ENCODE assay signal across 8 cellular contexts in the genomic region with DNA sequence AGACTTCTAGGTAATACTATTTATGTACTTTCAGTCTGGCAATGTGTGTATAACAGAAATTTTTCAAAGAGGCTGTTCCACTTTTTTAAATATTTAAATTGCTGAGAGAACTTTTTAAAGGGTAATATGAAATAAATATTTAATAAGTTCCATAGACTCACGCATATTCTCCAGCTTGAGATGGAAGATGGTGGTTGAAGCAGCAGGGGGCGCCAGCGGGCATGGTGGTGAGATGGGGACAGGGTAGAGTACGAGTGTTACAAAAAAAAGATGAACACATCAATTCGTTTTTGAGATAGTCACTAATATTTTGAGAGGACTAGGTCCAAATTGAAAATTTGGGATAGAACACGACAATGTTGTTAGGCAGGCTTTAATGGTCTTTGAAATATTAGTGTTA.
A peak's percentile ranks its signal among the peaks of the same experiment; 100 is the strongest.
DNase-seq lines count a peak whose midpoint lies in the region; ATAC-seq, FAIRE-seq and TF ChIP-seq lines count a peak whose summit lies in the region.

No MANE protein-coding gene starts in this region.

- TF ChIP-seq CTCF in GM12872 (IDR thresholded peaks at IDR 0.05; ENCODE audit: insufficient read depth, low read depth, low read length), result peak; percentile 64; the same call in 2 of the 3 replicates
- TF ChIP-seq CTCF in RWPE2 (IDR thresholded peaks at IDR 0.05; ENCODE audit: poor library complexity, severe bottlenecking), result peak; percentile 41

- FAIRE-seq in HTR-8/SVneo (lab: Jason Lieb, UNC), result no peak

- H3K4me1 ChIP-seq in RWPE2 (ENCODE audit: insufficient read depth, poor library complexity, severe bottlenecking), result no peaks in the 10 kb centered on the region

- no peak overlapping the region for H3K27ac ChIP-seq in RWPE2 (ENCODE audit: poor library complexity, severe bottlenecking)

- no peaks in the 10 kb centered on the region for H3K9me3 ChIP-seq in RWPE2 (ENCODE audit: severe bottlenecking)

- no peak overlapping the region for H3K4me3 ChIP-seq in RWPE2 (ENCODE audit: severe bottlenecking)

- ATAC-seq in HG02884 (IDR thresholded peaks at IDR 0.05; ENCODE audit: unreplicated experiment), result peak; percentile 72
- ATAC-seq in RWPE2 (ENCODE audit: low read depth), result no peak

- peaks cover 6% of the 10 kb centered on the region for H3K27me3 ChIP-seq in RWPE2 (ENCODE audit: insufficient read depth, poor library complexity, severe bottlenecking)

- H3K36me3 ChIP-seq in RWPE2 (ENCODE audit: low read depth), result no peaks in the 10 kb centered on the region

- DNase-seq in RWPE2 (ENCODE audit: low spot score), result no peak
- DNase-seq in activated effector memory CD4-positive, alpha-beta T cell treated with anti-CD3 and anti-CD28 coated beads, Interleukin-2, amount 50 U/mL, for 16 hours, result peak; percentile 82
- DNase-seq in iPS-NIHi11 (ENCODE audit: low spot score), result peak; percentile 45
- DNase-seq in stimulated activated CD8-positive, alpha-beta memory T cell treated with anti-CD3 and anti-CD28 coated beads, Interleukin-15, amount 100 ng/mL, for 24 hours (ENCODE audit: low read depth), result peak; percentile 44
- DNase-seq in HTR-8/SVneo (ENCODE audit: insufficient read length, low spot score), result no peak
- DNase-seq in GM03348 (ENCODE audit: low spot score), result no peak

Comparison
In these comparisons a context has a peak if more than half of its experiments do, and no peak if none do; other contexts are left out.
1. DNase-seq: peak in activated effector memory CD4-positive, alpha-beta T cell treated with anti-CD3 and anti-CD28 coated beads, Interleukin-2, amount 50 U/mL, for 16 hours (single experiment), iPS-NIHi11 (single experiment) and stimulated activated CD8-positive, alpha-beta memory T cell treated with anti-CD3 and anti-CD28 coated beads, Interleukin-15, amount 100 ng/mL, for 24 hours (single experiment); none in RWPE2 (single experiment), HTR-8/SVneo (single experiment) and GM03348 (single experiment).